In the genomic region with DNA sequence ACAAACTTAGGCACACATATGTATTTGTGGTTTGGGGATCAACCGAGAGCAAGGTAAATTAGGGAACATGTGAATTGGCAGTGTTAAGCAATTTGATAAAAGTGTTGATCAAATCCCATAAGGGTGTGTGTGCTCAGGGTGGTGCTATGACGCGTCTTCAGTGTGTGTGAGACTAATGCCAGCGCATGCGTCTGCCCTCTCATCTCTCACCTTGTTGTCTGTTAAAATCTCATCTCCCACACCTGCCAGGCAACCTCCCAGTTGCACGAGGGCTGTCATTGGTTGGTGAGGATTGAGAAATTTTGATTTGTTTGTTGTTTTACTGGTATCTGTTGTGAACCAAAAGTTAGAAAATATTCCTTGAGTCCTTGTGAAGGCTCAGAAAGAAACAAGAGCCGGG, we compare ENCODE assay signal across 21 cellular contexts.
"Had no signal": no experiment of that assay in that cellular context is flagged by ENCODE, and none has a peak within 500 bp of the region (broad histone marks: within the 10 kb centered on the region; RNA-seq: fewer than 3 reads in every experiment).

No MANE protein-coding gene starts in this region.

- FAIRE-seq: kidney had no signal

- H3K27me3 ChIP-seq: body of pancreas, heart right ventricle, right atrium auricular region, tibial artery had no signal

- ATAC-seq: activated CD4-positive, CD25-positive, alpha-beta regulatory T cell treated with anti-CD3 and anti-CD28 coated beads, Interleukin-2, amount 50 U/mL, for 24 hours; activated CD8-positive, alpha-beta memory T cell treated with anti-CD3 and anti-CD28 coated beads, Interleukin-2, amount 10 ng/mL, durations not matched to agents 7 days and 5 days; activated CD8-positive, alpha-beta T cell treated with anti-CD3 and anti-CD28 coated beads for 36 hours; heart right ventricle; natural killer cell treated with Interleukin-12 subunit alpha and Interleukin-12 subunit beta and Interleukin-15 and Interleukin-18, amount 100 ng/mL, for 72 hours; psoas muscle; stimulated activated naive CD8-positive, alpha-beta T cell treated with anti-CD3 and anti-CD28 coated beads, Interleukin-15, Interleukin-2, amounts not matched to agents 100 U/mL and 50 U/mL, for 24 hours had no signal

- H3K9me3 ChIP-seq: body of pancreas, heart right ventricle, left ventricle myocardium inferior, psoas muscle, right atrium auricular region, tibial artery had no signal

- H3K27ac ChIP-seq: body of pancreas, cardiac muscle cell, heart right ventricle, left ventricle myocardium inferior, psoas muscle, right atrium auricular region, tibial artery had no signal

- H3K36me3 ChIP-seq: cardiac muscle cell, heart right ventricle, left ventricle myocardium inferior, right atrium auricular region, tibial artery had no signal

- DNase-seq: activated CD4-positive, alpha-beta T cell treated with anti-CD3 and anti-CD28 coated beads, Interleukin-2, amount 10 ng/mL, durations not matched to agents 7 days and 5 days; activated CD8-positive, alpha-beta memory T cell treated with anti-CD3 and anti-CD28 coated beads, Interleukin-2, amount 10 ng/mL, durations not matched to agents 7 days and 5 days; activated CD8-positive, alpha-beta T cell treated with anti-CD3 and anti-CD28 coated beads for 36 hours; activated effector memory CD4-positive, alpha-beta T cell treated with anti-CD3 and anti-CD28 coated beads, Interleukin-2, amount 50 U/mL, for 16 hours; activated naive CD4-positive, alpha-beta T cell treated with anti-CD3 and anti-CD28 coated beads, Interleukin-2, amount 10 ng/mL, durations not matched to agents 7 days and 5 days; activated T-cell treated with anti-CD3 and anti-CD28 coated beads for 4 hours; cortex of kidney; heart right ventricle; kidney; left ventricle myocardium inferior; midbrain; psoas muscle; stimulated activated CD4-positive, alpha-beta T cell treated with anti-CD3 and anti-CD28 coated beads, Interleukin-12 subunit alpha, Interleukin-12 subunit beta, amount 100 ng/mL, for 4 hours; stimulated activated CD4-positive, alpha-beta T cell treated with anti-CD3 and anti-CD28 coated beads, Interleukin-4, amount 100 ng/mL, for 4 hours; stimulated activated naive CD8-positive, alpha-beta T cell treated with anti-CD3 and anti-CD28 coated beads, Interleukin-15, Interleukin-2, amounts not matched to agents 100 U/mL and 50 U/mL, for 24 hours; tibial artery had no signal

- H3K4me3 ChIP-seq: body of pancreas, cardiac muscle cell, heart right ventricle, left ventricle myocardium inferior, psoas muscle, right atrium auricular region, tibial artery had no signal
